In genomic region chr9:4489919-4490704, GRCh38 we compare ENCODE assay signal across 8 cellular contexts. TPM values are rescaled to one million over a fixed set of nuclear protein-coding genes. Genes with fewer than 3 reads are reported as not detected.
DNase-seq lines count a peak whose midpoint lies in the region; FAIRE-seq and TF ChIP-seq lines count a peak whose summit lies in the region.

Gene SLC1A1, plus strand, starts transcription at chr9:4490468. Its CDS starts 212 bp downstream, at chr9:4490680.

- H3K9me3 Mint-ChIP-seq in activated CD4-positive, alpha-beta T cell treated with anti-CD3 and anti-CD28 coated beads, Interleukin-2, amount 10 ng/mL, durations not matched to agents 24 days and 14 days, result no peaks in the 10 kb centered on the region

- peak within 1 kb of the TSS; percentile 82 for H3K4me3 Mint-ChIP-seq in activated CD4-positive, alpha-beta T cell treated with anti-CD3 and anti-CD28 coated beads, Interleukin-2, amount 10 ng/mL, durations not matched to agents 24 days and 14 days

- H3K27me3 ChIP-seq in HAP-1 (ENCODE audit: low read depth), result no peaks in the 10 kb centered on the region
- H3K27me3 ChIP-seq in MG63, result no peaks in the 10 kb centered on the region
- H3K27me3 ChIP-seq in endothelial cell of umbilical vein (ENCODE audit: control insufficient read depth in 2 of 2, insufficient read depth in 2 of 2, low read length in 2 of 2), result no peaks in the 10 kb centered on the region
- H3K27me3 ChIP-seq in testis, result no peaks in the 10 kb centered on the region

- TF ChIP-seq CTCF in endothelial cell of umbilical vein (IDR thresholded peaks at IDR 0.05; ENCODE audit: extremely low read depth in 1 of 2, insufficient read depth in 1 of 2, low read depth in 1 of 2, low read length in 2 of 2), result no peak
- TF ChIP-seq CTCF in testis (IDR thresholded peaks at IDR 0.05), result no peak

- dilution Hi-C loops in endothelial cell of umbilical vein (cut with MboI; ENCODE audit: extremely low pct_ligation_motif_present, low sequenced_read_pairs), result no loop called here

- WGBS in testis, 2 donors, result 0% methylated on average over 18 to 71 of the region's 72 CpGs

- intact Hi-C loops in activated CD4-positive, alpha-beta T cell treated with anti-CD3 and anti-CD28 coated beads, Interleukin-2, amount 10 ng/mL, durations not matched to agents 24 days and 14 days (cut with micrococcal nuclease), result no loop called here
- intact Hi-C loops in endothelial cell of umbilical vein (cut with micrococcal nuclease), result loop anchor here (1.0 to 5.0 kb wide), 6 partner anchors 8 to 252 kb away; partner anchors contain the start of gene AK3
- intact Hi-C loops in testis (cut with DNase I; ENCODE audit: low total_unique reads), result no loop called here

- H3K36me3 Mint-ChIP-seq in activated CD4-positive, alpha-beta T cell treated with anti-CD3 and anti-CD28 coated beads, Interleukin-2, amount 10 ng/mL, durations not matched to agents 24 days and 14 days (ENCODE audit: low read depth), result no peaks in the 10 kb centered on the region

- H3K9me1 ChIP-seq in endothelial cell of umbilical vein (replicated peaks; ENCODE audit: control insufficient read depth, extremely low read depth, insufficient read depth, low read length), result no peaks in the 10 kb centered on the region

- in situ Hi-C loops in HAP-1 (cut with MboI; ENCODE audit: low sequenced_read_pairs), result no loop called here

- POLR2A ChIA-PET in endothelial cell of umbilical vein (lab: Charles Lee), result no interaction called here

- peak within 1 kb of the TSS; percentile 98 for H2AFZ ChIP-seq in endothelial cell of umbilical vein (ENCODE audit: low read depth, low read length)

- H3K27ac Mint-ChIP-seq in activated CD4-positive, alpha-beta T cell treated with anti-CD3 and anti-CD28 coated beads, Interleukin-2, amount 10 ng/mL, durations not matched to agents 24 days and 14 days, result no peak within 1 kb of the TSS

- DNase-seq in SKM-1 treated with dmso at 0.1 percent for 144 hours (lab: John Stamatoyannopoulos, UW; ENCODE audit: unreplicated experiment) (peak; percentile 30), SKM-1 (lab: John Stamatoyannopoulos, UW; ENCODE audit: unreplicated experiment) (no peak), HAP-1 (ENCODE audit: low spot score in 2 of 2) (peak; percentile 84 to 91), MG63 (peak; percentile 55), endothelial cell of umbilical vein (ENCODE audit: low read depth, low spot score) (peak; percentile 69), mucosa of gallbladder (ENCODE audit: low spot score) (peak; percentile 84), testis (peak; percentile 46)
- peak; percentile 73 for DNase-seq in activated CD4-positive, alpha-beta T cell treated with anti-CD3 and anti-CD28 coated beads, Interleukin-2, amount 10 ng/mL, durations not matched to agents 24 days and 14 days

- FAIRE-seq in endothelial cell of umbilical vein (lab: Jason Lieb, UNC), result peak; percentile 56

- peaks cover 28% of the 10 kb centered on the region for H3K79me2 ChIP-seq in endothelial cell of umbilical vein (ENCODE audit: control insufficient read depth, insufficient read depth, low read length)

- H3K4me3 ChIP-seq in HAP-1, result peak within 1 kb of the TSS; percentile 49
- peak within 1 kb of the TSS; percentile 50 for H3K4me3 ChIP-seq in MG63
- peak within 1 kb of the TSS; percentile 84 to 94 (median 90) for H3K4me3 ChIP-seq in endothelial cell of umbilical vein (replicated peaks in 1 of 3; ENCODE audit: insufficient read depth in 1 of 3, low read depth in 1 of 3, low read length in 3 of 3)
- H3K4me3 ChIP-seq in testis, result peak within 1 kb of the TSS; percentile 58 to 66

- TF ChIP-seq POLR2A in endothelial cell of umbilical vein (IDR thresholded peaks at IDR 0.05; ENCODE audit: low read depth, low read length) (no peak), testis (IDR thresholded peaks at IDR 0.05) (no peak)

- peaks cover 16% of the 10 kb centered on the region for H3K4me1 Mint-ChIP-seq in activated CD4-positive, alpha-beta T cell treated with anti-CD3 and anti-CD28 coated beads, Interleukin-2, amount 10 ng/mL, durations not matched to agents 24 days and 14 days

- H4K20me1 ChIP-seq in endothelial cell of umbilical vein (replicated peaks; ENCODE audit: control insufficient read depth, extremely low read depth, insufficient read depth, low read length), result no peaks in the 10 kb centered on the region

- H3K27me3 Mint-ChIP-seq in activated CD4-positive, alpha-beta T cell treated with anti-CD3 and anti-CD28 coated beads, Interleukin-2, amount 10 ng/mL, durations not matched to agents 24 days and 14 days, result peaks cover 50% of the 10 kb centered on the region

- H3K9ac ChIP-seq in endothelial cell of umbilical vein (replicated peaks; ENCODE audit: extremely low read depth, insufficient read depth, low read length), result peak within 1 kb of the TSS; percentile 32

- BruUV-seq in endothelial cell of umbilical vein (replicated peaks; lab: Mats Ljungman, UMichigan), result no TSS peak

- peak within 1 kb of the TSS; percentile 92 for H3K4me2 ChIP-seq in endothelial cell of umbilical vein (ENCODE audit: insufficient read depth, low read length)

- H3K9me3 ChIP-seq in HAP-1 (no peaks in the 10 kb centered on the region), MG63 (no peaks in the 10 kb centered on the region), endothelial cell of umbilical vein (replicated peaks; ENCODE audit: control insufficient read depth, insufficient read depth, low read length) (no peaks in the 10 kb centered on the region), testis (no peaks in the 10 kb centered on the region)

- H3K27ac ChIP-seq in endothelial cell of umbilical vein (ENCODE audit: insufficient read depth, low read depth, low read length) (peak within 1 kb of the TSS; percentile 16), testis (peak within 1 kb of the TSS in 1 of 2 donors; percentile 60)

- H3K4me1 ChIP-seq in HAP-1, result peaks cover 8% of the 10 kb centered on the region; the same call in 1 of the 2 replicates
- peaks cover 35% of the 10 kb centered on the region for H3K4me1 ChIP-seq in endothelial cell of umbilical vein (ENCODE audit: control insufficient read depth, extremely low read depth, insufficient read depth, low read length)
- H3K4me1 ChIP-seq in testis, result peaks cover 7% of the 10 kb centered on the region

- CTCF ChIA-PET in endothelial cell of umbilical vein (lab: Charles Lee), result interaction anchor here (0.9 to 2.0 kb wide), 8 partner anchors 12 to 150 kb away, joined by 3 to 8 read pairs (median 3); no protein-coding TSS in a partner anchor

- H3K36me3 ChIP-seq in HAP-1 (replicated peaks) (no peaks in the 10 kb centered on the region), MG63 (no peaks in the 10 kb centered on the region), endothelial cell of umbilical vein (ENCODE audit: control insufficient read depth in 2 of 2, extremely low read depth in 1 of 2, insufficient read depth in 2 of 2, low read length in 2 of 2) (no peaks in the 10 kb centered on the region), testis (ENCODE audit: low read depth, missing control alignments) (no peaks in the 10 kb centered on the region)

TF ChIP-seq in endothelial cell of umbilical vein, 7 proteins besides CTCF, POLR2A, EP300 and RAD21:
- TF ChIP-seq MAX (IDR thresholded peaks at IDR 0.05; ENCODE audit: insufficient read depth, insufficient read length) (no peak), MYC (IDR thresholded peaks at IDR 0.05; ENCODE audit: low read depth, low read length) (no peak), JUN (IDR thresholded peaks at IDR 0.05; ENCODE audit: borderline replicate concordance, insufficient read depth, insufficient read length, low read depth) (no peak), FOS (IDR thresholded peaks at IDR 0.05; ENCODE audit: borderline replicate concordance, insufficient read depth, low read length) (no peak), GATA2 (IDR thresholded peaks at IDR 0.05; ENCODE audit: insufficient read depth, insufficient read length, low read depth, low read length) (no peak), POLR2AphosphoS5 (IDR thresholded peaks at IDR 0.05; ENCODE audit: insufficient read depth, low read depth, low read length) (peak; percentile 36), EZH2 (IDR thresholded peaks at IDR 0.05; ENCODE audit: borderline replicate concordance, low read depth, low read length, severe bottlenecking) (no peak)

RNA-seq across cellular contexts. Expression of gene SLC1A1, which starts in this region (rescaled TPM):
- 0.42 and 1.3 TPM in 2 replicates for total RNA-seq in MG63 (2014; rRNA removed; shearing (Covaris generic); ENCODE audit: low replicate concordance)
- 0.17 TPM in 1 of 2 replicates, not detected in the other for total RNA-seq in activated CD4-positive, alpha-beta T cell treated with anti-CD3 and anti-CD28 coated beads, Interleukin-2, amount 10 ng/mL, durations not matched to agents 24 days and 14 days
- 6.5 and 8.3 TPM in 2 replicates for total RNA-seq in endothelial cell of umbilical vein
- polyA plus RNA-seq in endothelial cell of umbilical vein, result 5.2 and 5.8 TPM in 2 replicates
- polyA plus RNA-seq in endothelial cell of umbilical vein (2011; cell fraction: cytosol; rRNA removed), result 5.4 and 5.5 TPM in 2 replicates
- polyA plus RNA-seq in endothelial cell of umbilical vein (2011; cell fraction: nucleus; rRNA removed), result 5.0 and 6.0 TPM in 2 replicates
- polyA plus RNA-seq in endothelial cell of umbilical vein (2012), result 20.1 and 26.7 TPM in 2 replicates
- 8.7 and 11.5 TPM in 2 replicates for polyA minus RNA-seq in endothelial cell of umbilical vein
- polyA minus RNA-seq in endothelial cell of umbilical vein (2011; cell fraction: cytosol; rRNA and poly(A)+ RNA removed), result 4.3 TPM
- 3.8 and 4.6 TPM in 2 replicates for polyA minus RNA-seq in endothelial cell of umbilical vein (2011; cell fraction: nucleus; rRNA and poly(A)+ RNA removed)
- 109 TPM for total RNA-seq in mucosa of gallbladder
- total RNA-seq in testis, result 1 to 10 TPM in 1 of 2 donors, under 1 TPM in 1; 0.63 to 1.1 TPM
- 1.2 TPM for polyA plus RNA-seq in testis (ENCODE audit: insufficient read depth, low read depth, low replicate concordance)

Comparison
In these comparisons a context has a peak if more than half of its experiments do, and no peak if none do; other contexts are left out.
1. RNA of gene SLC1A1 (total RNA-seq): 109 TPM in mucosa of gallbladder (single experiment); 6.5 to 8.3 TPM in endothelial cell of umbilical vein, 0.42 to 1.3 TPM in MG63, 0.63 to 1.1 TPM in testis and 0.17 TPM in activated CD4-positive, alpha-beta T cell treated with anti-CD3 and anti-CD28 coated beads, Interleukin-2, amount 10 ng/mL, durations not matched to agents 24 days and 14 days; every median in the first group is over 10 times any median in the second.
2. Peak in DNase-seq in activated CD4-positive, alpha-beta T cell treated with anti-CD3 and anti-CD28 coated beads, Interleukin-2, amount 10 ng/mL, durations not matched to agents 24 days and 14 days; RNA of the gene not detected or under 1 TPM.
3. Peak in every context shown above with its lines, with median percentiles within 50 percentile points of each other: H3K4me3 ChIP-seq.